ENCODE assay signal across 1 cellular context in genomic region chr10:97445357-97445721, GRCh38.
TF ChIP-seq lines count a peak whose summit lies in the region.

No MANE protein-coding gene starts in this region.

TF ChIP-seq in HepG2, 621 proteins besides CTCF, POLR2A, EP300 and RAD21:
- TF ChIP-seq PTBP1 (IDR thresholded peaks at IDR 0.05; ENCODE audit: low read depth, low read length, poor library complexity, severe bottlenecking) (no peak), CHCHD3 (CRISPR knock-in tag; IDR thresholded peaks at IDR 0.05) (0 out of 2 replicates have a peak, but pooled peaks have one; percentile 38), TAF1 (CRISPR knock-in tag; IDR thresholded peaks at IDR 0.05) (no peak), CEBPG (CRISPR knock-in tag; IDR thresholded peaks at IDR 0.05) (no peak), ZNF780A (CRISPR knock-in tag; IDR thresholded peaks at IDR 0.05) (0 out of 2 replicates have a peak, but pooled peaks have one; percentile 27), SP140L (CRISPR knock-in tag; IDR thresholded peaks at IDR 0.05; ENCODE audit: borderline replicate concordance) (no peak), ZNF597 (CRISPR knock-in tag; IDR thresholded peaks at IDR 0.05) (no peak), HCFC1 (IDR thresholded peaks at IDR 0.05; ENCODE audit: low read depth, low read length) (no peak), IRF1 (CRISPR knock-in tag; IDR thresholded peaks at IDR 0.05; ENCODE audit: low read depth) (no peak), HES4 (CRISPR knock-in tag; IDR thresholded peaks at IDR 0.05; ENCODE audit: borderline replicate concordance) (0 out of 2 replicates have a peak, but pooled peaks have one; percentile 4), KDM5B (CRISPR knock-in tag; IDR thresholded peaks at IDR 0.05; ENCODE audit: borderline replicate concordance) (no peak)
- TF ChIP-seq, protein P1, sequence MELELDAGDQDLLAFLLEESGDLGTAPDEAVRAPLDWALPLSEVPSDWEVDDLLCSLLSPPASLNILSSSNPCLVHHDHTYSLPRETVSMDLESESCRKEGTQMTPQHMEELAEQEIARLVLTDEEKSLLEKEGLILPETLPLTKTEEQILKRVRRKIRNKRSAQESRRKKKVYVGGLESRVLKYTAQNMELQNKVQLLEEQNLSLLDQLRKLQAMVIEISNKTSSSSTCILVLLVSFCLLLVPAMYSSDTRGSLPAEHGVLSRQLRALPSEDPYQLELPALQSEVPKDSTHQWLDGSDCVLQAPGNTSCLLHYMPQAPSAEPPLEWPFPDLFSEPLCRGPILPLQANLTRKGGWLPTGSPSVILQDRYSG (CRISPR knock-in tag; IDR thresholded peaks at IDR 0.05): 0 out of 2 replicates have a peak, but pooled peaks have one; percentile 1
- TF ChIP-seq, protein P2, sequence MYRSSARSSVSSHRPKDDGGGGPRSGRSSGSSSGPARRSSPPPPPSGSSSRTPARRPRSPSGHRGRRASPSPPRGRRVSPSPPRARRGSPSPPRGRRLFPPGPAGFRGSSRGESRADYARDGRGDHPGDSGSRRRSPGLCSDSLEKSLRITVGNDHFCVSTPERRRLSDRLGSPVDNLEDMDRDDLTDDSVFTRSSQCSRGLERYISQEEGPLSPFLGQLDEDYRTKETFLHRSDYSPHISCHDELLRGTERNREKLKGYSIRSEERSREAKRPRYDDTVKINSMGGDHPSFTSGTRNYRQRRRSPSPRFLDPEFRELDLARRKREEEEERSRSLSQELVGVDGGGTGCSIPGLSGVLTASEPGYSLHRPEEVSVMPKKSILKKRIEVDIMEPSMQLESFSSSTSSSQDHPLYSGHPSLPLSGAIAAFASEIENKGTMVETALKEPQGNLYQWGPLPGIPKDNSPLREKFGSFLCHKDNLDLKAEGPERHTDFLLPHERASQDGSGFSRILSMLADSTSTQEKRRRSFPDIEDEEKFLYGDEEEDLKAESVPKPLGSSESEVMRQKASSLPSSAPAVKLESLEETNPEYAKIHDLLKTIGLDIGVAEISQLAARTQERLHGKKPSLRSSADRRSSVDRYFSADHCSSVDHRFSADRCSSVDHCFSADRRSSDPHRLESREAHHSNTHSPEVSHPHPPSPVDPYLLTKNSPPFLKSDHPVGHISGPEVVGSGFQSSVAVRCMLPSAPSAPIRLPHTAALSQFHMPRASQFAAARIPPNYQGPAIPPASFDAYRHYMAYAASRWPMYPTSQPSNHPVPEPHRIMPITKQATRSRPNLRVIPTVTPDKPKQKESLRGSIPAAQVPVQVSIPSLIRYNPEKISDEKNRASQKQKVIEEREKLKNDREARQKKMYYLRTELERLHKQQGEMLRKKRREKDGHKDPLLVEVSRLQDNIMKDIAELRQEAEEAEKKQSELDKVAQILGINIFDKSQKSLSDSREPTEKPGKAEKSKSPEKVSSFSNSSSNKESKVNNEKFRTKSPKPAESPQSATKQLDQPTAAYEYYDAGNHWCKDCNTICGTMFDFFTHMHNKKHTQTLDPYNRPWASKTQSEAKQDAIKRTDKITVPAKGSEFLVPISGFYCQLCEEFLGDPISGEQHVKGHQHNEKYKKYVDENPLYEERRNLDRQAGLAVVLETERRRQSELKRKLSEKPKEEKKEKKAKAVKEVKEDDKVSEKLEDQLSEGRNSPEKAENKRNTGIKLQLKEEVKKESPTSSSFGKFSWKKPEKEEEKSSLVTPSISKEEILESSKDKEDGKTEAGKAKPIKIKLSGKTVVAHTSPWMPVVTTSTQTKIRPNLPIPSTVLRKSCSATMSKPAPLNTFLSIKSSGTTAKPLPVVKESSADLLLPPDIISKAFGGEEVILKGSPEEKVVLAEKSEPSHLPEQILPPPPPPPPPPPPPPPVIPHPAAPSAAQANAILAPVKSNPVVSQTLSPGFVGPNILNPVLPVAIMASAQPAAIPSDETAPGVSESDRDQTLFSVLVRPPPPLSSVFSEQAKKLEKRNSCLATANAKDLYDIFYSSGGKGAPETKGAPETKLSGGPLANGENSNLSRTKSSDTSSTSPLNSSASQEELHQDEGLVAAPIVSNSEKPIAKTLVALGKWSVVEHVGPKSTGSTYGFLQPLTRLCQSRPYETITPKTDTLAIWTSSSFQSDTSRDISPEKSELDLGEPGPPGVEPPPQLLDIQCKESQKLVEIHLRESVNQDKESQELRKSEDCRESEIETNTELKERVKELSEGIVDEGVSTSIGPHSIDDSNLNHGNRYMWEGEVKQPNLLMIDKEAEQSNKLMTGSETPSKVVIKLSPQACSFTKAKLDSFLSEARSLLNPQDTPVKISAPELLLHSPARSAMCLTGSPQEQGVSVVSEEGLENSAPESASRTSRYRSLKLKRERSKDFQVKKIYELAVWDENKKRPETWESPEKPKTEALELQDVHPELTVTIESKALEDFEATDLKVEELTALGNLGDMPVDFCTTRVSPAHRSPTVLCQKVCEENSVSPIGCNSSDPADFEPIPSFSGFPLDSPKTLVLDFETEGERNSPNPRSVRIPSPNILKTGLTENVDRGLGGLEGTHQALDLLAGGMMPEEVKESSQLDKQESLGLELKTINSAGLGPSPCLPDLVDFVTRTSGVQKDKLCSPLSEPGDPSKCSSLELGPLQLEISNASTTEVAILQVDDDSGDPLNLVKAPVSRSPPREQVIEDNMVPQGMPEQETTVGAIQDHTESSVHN (CRISPR knock-in tag; IDR thresholded peaks at IDR 0.05): no peak
- TF ChIP-seq, protein P3, sequence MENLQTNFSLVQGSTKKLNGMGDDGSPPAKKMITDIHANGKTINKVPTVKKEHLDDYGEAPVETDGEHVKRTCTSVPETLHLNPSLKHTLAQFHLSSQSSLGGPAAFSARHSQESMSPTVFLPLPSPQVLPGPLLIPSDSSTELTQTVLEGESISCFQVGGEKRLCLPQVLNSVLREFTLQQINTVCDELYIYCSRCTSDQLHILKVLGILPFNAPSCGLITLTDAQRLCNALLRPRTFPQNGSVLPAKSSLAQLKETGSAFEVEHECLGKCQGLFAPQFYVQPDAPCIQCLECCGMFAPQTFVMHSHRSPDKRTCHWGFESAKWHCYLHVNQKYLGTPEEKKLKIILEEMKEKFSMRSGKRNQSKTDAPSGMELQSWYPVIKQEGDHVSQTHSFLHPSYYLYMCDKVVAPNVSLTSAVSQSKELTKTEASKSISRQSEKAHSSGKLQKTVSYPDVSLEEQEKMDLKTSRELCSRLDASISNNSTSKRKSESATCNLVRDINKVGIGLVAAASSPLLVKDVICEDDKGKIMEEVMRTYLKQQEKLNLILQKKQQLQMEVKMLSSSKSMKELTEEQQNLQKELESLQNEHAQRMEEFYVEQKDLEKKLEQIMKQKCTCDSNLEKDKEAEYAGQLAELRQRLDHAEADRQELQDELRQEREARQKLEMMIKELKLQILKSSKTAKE (CRISPR knock-in tag; IDR thresholded peaks at IDR 0.05; ENCODE audit: borderline replicate concordance): 0 out of 2 replicates have a peak, but pooled peaks have one; percentile 19
